1 cellular context compared by ENCODE assay signal in the genomic region with DNA sequence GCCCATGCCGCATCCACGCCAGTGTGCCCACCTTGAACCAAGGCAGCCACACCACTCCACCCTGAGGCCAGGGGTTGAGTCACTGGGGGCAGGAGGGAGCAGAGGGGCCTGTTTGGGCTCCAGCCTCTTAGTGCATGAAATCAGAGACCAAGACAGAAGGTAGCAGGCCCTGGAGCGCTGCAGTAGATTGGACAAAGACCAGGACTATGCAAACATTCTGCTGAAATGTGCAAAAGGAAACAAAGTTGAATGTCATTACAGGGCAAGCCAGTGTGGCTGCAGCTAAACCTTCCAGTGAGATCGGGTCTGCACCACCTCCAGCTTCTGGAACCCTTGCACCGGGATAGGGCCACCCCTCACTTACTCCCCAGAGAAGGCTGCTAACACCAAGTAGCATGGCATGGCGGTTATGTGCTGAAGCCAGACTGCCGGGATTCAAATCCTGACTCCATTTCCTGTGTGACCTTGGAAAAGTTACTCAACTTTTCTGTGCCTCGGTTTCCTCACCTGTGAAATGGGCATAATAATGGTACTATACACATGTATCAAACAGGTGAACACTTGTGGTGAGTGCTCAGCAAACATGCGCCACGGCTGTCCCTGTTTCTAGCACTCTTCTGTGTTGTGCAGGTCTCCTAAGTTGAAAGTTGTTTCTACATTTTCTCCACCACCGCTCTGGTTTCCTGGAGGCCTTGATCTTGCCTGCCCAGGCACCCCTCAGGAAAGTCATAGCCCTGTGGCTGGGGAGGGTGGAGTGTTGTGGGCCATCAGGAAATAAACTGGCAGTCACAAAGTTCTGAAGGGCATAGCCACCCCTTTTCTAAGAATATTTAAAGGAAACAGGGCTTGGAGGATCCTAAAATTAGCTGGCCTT.
TF ChIP-seq lines count a peak whose summit lies in the region.

No MANE protein-coding gene starts in this region.

TF ChIP-seq in K562, 482 proteins besides CTCF, POLR2A, EP300 and RAD21:
- TF ChIP-seq CHD2 (IDR thresholded peaks at IDR 0.05; ENCODE audit: low read depth, low read length) = no peak
- TF ChIP-seq MAFG (tag; conservative IDR thresholded peaks at IDR 0.05) = no peak
- no peak for TF ChIP-seq ZNF644 (tag; IDR thresholded peaks at IDR 0.05; ENCODE audit: low read depth)
- TF ChIP-seq HMBOX1 (IDR thresholded peaks at IDR 0.05) = no peak
- TF ChIP-seq ZNF175 (CRISPR knock-in tag; IDR thresholded peaks at IDR 0.05; ENCODE audit: low read depth) = no peak
- peak; percentile 49 for TF ChIP-seq RBM25 (IDR thresholded peaks at IDR 0.05; ENCODE audit: low read depth, low read length, severe bottlenecking)
- peak; percentile 58; the same call in 1 of the 2 replicates for TF ChIP-seq BCOR (IDR thresholded peaks at IDR 0.05)
- TF ChIP-seq, protein P1, sequence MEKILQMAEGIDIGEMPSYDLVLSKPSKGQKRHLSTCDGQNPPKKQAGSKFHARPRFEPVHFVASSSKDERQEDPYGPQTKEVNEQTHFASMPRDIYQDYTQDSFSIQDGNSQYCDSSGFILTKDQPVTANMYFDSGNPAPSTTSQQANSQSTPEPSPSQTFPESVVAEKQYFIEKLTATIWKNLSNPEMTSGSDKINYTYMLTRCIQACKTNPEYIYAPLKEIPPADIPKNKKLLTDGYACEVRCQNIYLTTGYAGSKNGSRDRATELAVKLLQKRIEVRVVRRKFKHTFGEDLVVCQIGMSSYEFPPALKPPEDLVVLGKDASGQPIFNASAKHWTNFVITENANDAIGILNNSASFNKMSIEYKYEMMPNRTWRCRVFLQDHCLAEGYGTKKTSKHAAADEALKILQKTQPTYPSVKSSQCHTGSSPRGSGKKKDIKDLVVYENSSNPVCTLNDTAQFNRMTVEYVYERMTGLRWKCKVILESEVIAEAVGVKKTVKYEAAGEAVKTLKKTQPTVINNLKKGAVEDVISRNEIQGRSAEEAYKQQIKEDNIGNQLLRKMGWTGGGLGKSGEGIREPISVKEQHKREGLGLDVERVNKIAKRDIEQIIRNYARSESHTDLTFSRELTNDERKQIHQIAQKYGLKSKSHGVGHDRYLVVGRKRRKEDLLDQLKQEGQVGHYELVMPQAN (IDR thresholded peaks at IDR 0.05; ENCODE audit: borderline replicate concordance) = no peak
- no peak for TF ChIP-seq MYBL2 (IDR thresholded peaks at IDR 0.05; ENCODE audit: low read depth)
- no peak for TF ChIP-seq MYBL2 (CRISPR knock-in tag; IDR thresholded peaks at IDR 0.05; ENCODE audit: borderline replicate concordance)
- no peak for TF ChIP-seq DMBX1 (CRISPR knock-in tag; IDR thresholded peaks at IDR 0.05; ENCODE audit: borderline replicate concordance)
- peak in 1 of 2 experiments; percentile 37; a peak in 1 of 4 replicates for TF ChIP-seq KDM1A (IDR thresholded peaks at IDR 0.05)
